23 cellular contexts compared by ENCODE assay signal in the genomic region with DNA sequence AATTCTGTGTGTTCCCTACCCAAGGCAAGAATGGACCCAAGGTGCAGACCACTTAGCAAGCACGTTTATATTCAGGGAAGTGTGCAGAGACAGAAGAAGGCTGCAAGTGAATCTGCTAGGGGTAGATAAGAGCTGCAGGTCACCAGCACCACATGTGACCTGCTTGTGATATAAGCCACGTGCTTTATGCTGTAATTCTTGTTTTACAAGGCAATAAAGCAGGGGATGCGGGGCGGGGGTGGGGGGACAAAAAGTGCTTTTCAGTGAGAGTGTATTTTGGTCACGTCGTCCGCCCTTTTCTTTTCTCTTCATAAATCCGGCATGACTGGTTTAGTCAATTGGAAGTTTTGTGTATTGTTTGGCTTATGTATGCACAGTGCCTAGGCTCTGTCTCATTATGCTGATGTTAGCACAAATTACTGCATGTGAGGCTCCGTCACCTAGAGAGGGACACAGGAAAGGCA.
DNase-seq lines count a peak whose midpoint lies in the region; ATAC-seq, FAIRE-seq and TF ChIP-seq lines count a peak whose summit lies in the region.
"Had no signal": no experiment of that assay in that cellular context is flagged by ENCODE, and none has a peak within 500 bp of the region (broad histone marks: within the 10 kb centered on the region; RNA-seq: fewer than 3 reads in every experiment).

No MANE protein-coding gene starts in this region.

- TF ChIP-seq RAD21 in HepG2 (CRISPR knock-in tag; IDR thresholded peaks at IDR 0.05), result no peak
- TF ChIP-seq RAD21 in K562 (CRISPR knock-in tag; conservative IDR thresholded peaks at IDR 0.05 in 1 of 2, IDR thresholded peaks at IDR 0.05 in 1 of 2), result no peak

- POLR2A ChIA-PET in HepG2 (lab: Yijun Ruan, JAX) (no interaction called here), K562 (lab: Yijun Ruan, JAX) (interaction anchor here (1.0 to 1.6 kb wide), 2 partner anchors 13 to 16 kb away, joined by 5 to 6 read pairs; no protein-coding TSS in a partner anchor)

- BruUV-seq in HepG2 (replicated peaks; lab: Mats Ljungman, UMichigan) (no TSS peak), K562 (replicated peaks; lab: Mats Ljungman, UMichigan) (no TSS peak)

- CTCF ChIA-PET in HepG2 (lab: Yijun Ruan, JAX; ENCODE audit: low intra/inter-chr PET ratio, low total read pairs), result no interaction called here
- CTCF ChIA-PET in K562 (lab: Yijun Ruan, JAX; ENCODE audit: low intra/inter-chr PET ratio), result no interaction called here

- H3K9me1 ChIP-seq in K562 (ENCODE audit: control insufficient read depth, insufficient read depth, low read length), result no peaks in the 10 kb centered on the region

- H3K79me2 ChIP-seq in HepG2 (ENCODE audit: insufficient read depth, low read length) (no peaks in the 10 kb centered on the region), K562 (ENCODE audit: control insufficient read depth, insufficient read depth, low read length) (no peaks in the 10 kb centered on the region)

- TF ChIP-seq CTCF in HepG2 (CRISPR knock-in tag; IDR thresholded peaks at IDR 0.05), result no peak
- no peak for TF ChIP-seq CTCF in right lobe of liver (IDR thresholded peaks at IDR 0.05)
- no peak for TF ChIP-seq CTCF in K562 (IDR thresholded peaks at IDR 0.05 in 2 of 3, conservative IDR thresholded peaks at IDR 0.05 in 1 of 3; ENCODE audit: insufficient read depth in 2 of 3, low read depth in 1 of 3, low read length in 3 of 3)

- in situ Hi-C loops in HepG2 (cut with HindIII; ENCODE audit: extremely low pct_ligation_motif_present, low pct_unique_long_range_greater_than_20kb), result no loop called here
- in situ Hi-C loops in K562 (cut with MboI), result no loop called here

- ATAC-seq in HepG2, result no peak
- ATAC-seq in right lobe of liver, result no peak
- peak; percentile 94 for ATAC-seq in K562
- ATAC-seq in GM19455 (IDR thresholded peaks at IDR 0.05; ENCODE audit: unreplicated experiment), result no peak
- no peak for ATAC-seq in left lobe of liver
- ATAC-seq: psoas muscle; stimulated activated memory B cell treated with anti-CD40 and anti-IgM and Interleukin-4, amounts not matched to agents 10 μg/mL and 1 μg/mL and 100 μg/mL, for 72 hours had no signal

- WGBS in HepG2 (ENCODE audit: low lambda C conversion rate), result 35% methylated on average over 9 of the region's 9 CpGs
- 29% methylated on average over 7 of the region's 9 CpGs for WGBS in right lobe of liver (ENCODE audit: insufficient coverage, low coverage, low lambda C conversion rate, missing lambda C conversion rate)
- 8% methylated on average over 8 of the region's 9 CpGs for WGBS in K562 (ENCODE audit: insufficient coverage, low coverage, missing lambda C conversion rate)

- FAIRE-seq in HepG2 (lab: Jason Lieb, UNC) (no peak), K562 (lab: Jason Lieb, UNC) (peak; percentile 88)
- FAIRE-seq: colon, H1 had no signal

- H3K27me3 ChIP-seq in HepG2 (ENCODE audit: control insufficient read depth in 1 of 2, insufficient read depth in 2 of 2, low read length in 2 of 2) (no peaks in the 10 kb centered on the region), right lobe of liver (no peaks in the 10 kb centered on the region), K562 (ENCODE audit: control insufficient read depth in 2 of 2, insufficient read depth in 2 of 2, low read length in 2 of 2) (no peaks in the 10 kb centered on the region)
- H3K27me3 ChIP-seq: ascending aorta had no signal

- no peak overlapping the region for H3K4me2 ChIP-seq in HepG2 (ENCODE audit: low read depth, low read length)
- peak overlapping the region; percentile 17 for H3K4me2 ChIP-seq in K562 (ENCODE audit: insufficient read depth, low read length)
- H3K4me2 ChIP-seq: BLaER1 treated with 17β-estradiol and CSF1 and Interleukin-3, amounts not matched to agents 10 nM and 100 nM had no signal

- TF ChIP-seq EP300 in HepG2 (IDR thresholded peaks at IDR 0.05; ENCODE audit: low read depth in 2 of 2, low read length in 2 of 2), result no peak
- no peak for TF ChIP-seq EP300 in HepG2 (CRISPR knock-in tag; IDR thresholded peaks at IDR 0.05; ENCODE audit: borderline replicate concordance)
- TF ChIP-seq EP300 in K562 (IDR thresholded peaks at IDR 0.05; ENCODE audit: low read length), result peak; percentile 92

- H3K4me1 ChIP-seq in HepG2 (ENCODE audit: insufficient read depth, low read length), result no peaks in the 10 kb centered on the region
- no peaks in the 10 kb centered on the region for H3K4me1 ChIP-seq in right lobe of liver
- peaks cover 0 to 17% of the 10 kb centered on the region in 2 experiments; a peak in 3 of 5 replicates for H3K4me1 ChIP-seq in K562 (replicated peaks in 1 of 2; ENCODE audit: control insufficient read depth in 2 of 2, insufficient read depth in 2 of 2, low read length in 2 of 2)
- H3K4me1 ChIP-seq: ascending aorta; BLaER1 treated with 17β-estradiol and CSF1 and Interleukin-3, amounts not matched to agents 10 nM and 100 nM; psoas muscle had no signal

- H3K36me3 ChIP-seq in HepG2 (replicated peaks in 1 of 2; ENCODE audit: control insufficient read depth in 1 of 2, insufficient read depth in 2 of 2, low read length in 2 of 2) (no peaks in the 10 kb centered on the region), right lobe of liver (no peaks in the 10 kb centered on the region), K562 (ENCODE audit: control insufficient read depth, insufficient read depth, low read length) (no peaks in the 10 kb centered on the region)
- H3K36me3 ChIP-seq: ascending aorta; BLaER1 treated with 17β-estradiol and CSF1 and Interleukin-3, amounts not matched to agents 10 nM and 100 nM had no signal

- H4K20me1 ChIP-seq in HepG2 (ENCODE audit: insufficient read depth, low read length) (no peaks in the 10 kb centered on the region), K562 (replicated peaks; ENCODE audit: control insufficient read depth, insufficient read depth, low read length) (no peaks in the 10 kb centered on the region)
- H4K20me1 ChIP-seq: BLaER1 treated with 17β-estradiol and CSF1 and Interleukin-3, amounts not matched to agents 10 nM and 100 nM had no signal

- H3K27ac ChIP-seq in HepG2 (ENCODE audit: extremely low read length, insufficient read depth, low read length) (no peak overlapping the region), right lobe of liver (no peak overlapping the region), K562 (ENCODE audit: extremely low read depth, low read depth, low read length) (peak overlapping the region; percentile 63)
- H3K27ac ChIP-seq: ascending aorta; BLaER1 treated with 17β-estradiol and CSF1 and Interleukin-3, amounts not matched to agents 10 nM and 100 nM; psoas muscle had no signal

- no peaks in the 10 kb centered on the region for H3K9me3 ChIP-seq in HepG2 (ENCODE audit: low read length)
- H3K9me3 ChIP-seq in right lobe of liver, result no peaks in the 10 kb centered on the region
- H3K9me3 ChIP-seq in K562 (replicated peaks; ENCODE audit: control insufficient read depth, insufficient read depth, low read depth, low read length), result no peaks in the 10 kb centered on the region; the same call in 1 of the 2 replicates
- H3K9me3 ChIP-seq: ascending aorta, psoas muscle had no signal

- H2AFZ ChIP-seq in HepG2 (ENCODE audit: low read length) (no peak overlapping the region), K562 (ENCODE audit: low read depth, low read length) (peak overlapping the region; percentile 65)

- H3K9ac ChIP-seq in HepG2 (ENCODE audit: insufficient read depth, low read depth, low read length) (no peak overlapping the region), K562 (ENCODE audit: insufficient read depth in 1 of 2, low read depth in 2 of 2, low read length in 2 of 2) (peak overlapping the region in 1 of 2 experiments; percentile 51; a peak in 2 of 4 replicates)
- H3K9ac ChIP-seq: BLaER1 treated with 17β-estradiol and CSF1 and Interleukin-3, amounts not matched to agents 10 nM and 100 nM had no signal

- no peak for TF ChIP-seq POLR2A in HepG2 (IDR thresholded peaks at IDR 0.05; ENCODE audit: insufficient read depth in 1 of 2, low read depth in 2 of 2, low read length in 2 of 2)
- no peak for TF ChIP-seq POLR2A in right lobe of liver (IDR thresholded peaks at IDR 0.05)
- no peak for TF ChIP-seq POLR2A in K562 (conservative IDR thresholded peaks at IDR 0.05)

- intact Hi-C loops in HepG2 (cut with micrococcal nuclease; ENCODE audit: unreplicated experiment), result no loop called here
- intact Hi-C loops in right lobe of liver (cut with DNase I), result no loop called here
- intact Hi-C loops in K562 (cut with micrococcal nuclease), result no loop called here

- no peak for DNase-seq in HepG2 (ENCODE audit: low spot score)
- no peak for DNase-seq in right lobe of liver
- DNase-seq in K562 (ENCODE audit: extremely low read depth in 1 of 4, low spot score in 3 of 4), result peak; percentile 42 to 85 (median 66)
- DNase-seq in left kidney (ENCODE audit: low read depth, low spot score), result peak; percentile 21
- DNase-seq in NCI-H2227 treated with DMSO at 0.1 percent for 48 hours (lab: John Stamatoyannopoulos, UW), result no peak
- DNase-seq in NCI-H1092 treated with DMSO at 0.1 percent for 48 hours (lab: John Stamatoyannopoulos, UW), result no peak
- no peak for DNase-seq in left lobe of liver (ENCODE audit: low spot score)
- DNase-seq: activated CD4-positive, alpha-beta T cell treated with anti-CD3 and anti-CD28 coated beads for 48 hours; activated CD8-positive, alpha-beta memory T cell treated with anti-CD3 and anti-CD28 coated beads, Interleukin-2, amount 50 U/mL, for 4 hours; DMS53; Karpas-422; naive B cell; NCI-H1436 treated with DMSO at 0.1 percent for 48 hours; NCI-H446; psoas muscle; stimulated activated CD4-positive, alpha-beta T cell treated with anti-CD3 and anti-CD28 coated beads, Interleukin-12 subunit alpha, Interleukin-12 subunit beta, amount 100 ng/mL, for 4 hours; trophoblast cell had no signal

- H3K4me3 ChIP-seq in HepG2 (replicated peaks in 1 of 3; ENCODE audit: insufficient read depth in 1 of 3, low read depth in 2 of 3, low read length in 3 of 3) (no peak overlapping the region), right lobe of liver (no peak overlapping the region), K562 (no peak overlapping the region)
- H3K4me3 ChIP-seq: ascending aorta; BLaER1 treated with 17β-estradiol and CSF1 and Interleukin-3, amounts not matched to agents 10 nM and 100 nM; psoas muscle had no signal

TF ChIP-seq in HepG2, 621 proteins besides CTCF, POLR2A, EP300 and RAD21:
- peak; percentile 72 to 84 for TF ChIP-seq MAFK (conservative IDR thresholded peaks at IDR 0.05 in 1 of 2, IDR thresholded peaks at IDR 0.05 in 1 of 2; ENCODE audit: low read length in 2 of 2)
- peak; percentile 64 for TF ChIP-seq MAFF (IDR thresholded peaks at IDR 0.05; ENCODE audit: low read depth, low read length)
- TF ChIP-seq RFXAP (CRISPR knock-in tag; IDR thresholded peaks at IDR 0.05; ENCODE audit: borderline replicate concordance), result no peak
- no peak for TF ChIP-seq SUZ12 (IDR thresholded peaks at IDR 0.05; ENCODE audit: low read depth, low read length)
- TF ChIP-seq ZNF331 (CRISPR knock-in tag; IDR thresholded peaks at IDR 0.05), result no peak

TF ChIP-seq in K562, 482 proteins besides CTCF, POLR2A, EP300 and RAD21 (continues in another document):
- TF ChIP-seq HNRNPL (IDR thresholded peaks at IDR 0.05; ENCODE audit: low read depth, low read length), result no peak

Comparison
In these comparisons a context has a peak if more than half of its experiments do, and no peak if none do; other contexts are left out.
1. DNase-seq: peak in K562 (4 of 4) and left kidney (single experiment); none in HepG2 (single experiment), right lobe of liver (0 of 3), NCI-H2227 treated with DMSO at 0.1 percent for 48 hours (single experiment), NCI-H1092 treated with DMSO at 0.1 percent for 48 hours (single experiment) and left lobe of liver (single experiment).
2. Of the 241 proteins assayed by ChIP-seq in both HepG2 and K562: peak only in HepG2: none; only in K562: ARID3A, ATF7, BHLHE40, CC2D1A, CREM, DPF2 and 24 more; in both: MAFF and MAFK; in neither: 198; mixed calls (peak in some experiments, not most) for 11.